25 cellular contexts compared by ENCODE assay signal in genomic region chr1:74247881-74248528, GRCh38. TPM values are rescaled to one million over a fixed set of nuclear protein-coding genes. Genes with fewer than 3 reads are reported as not detected.
"Had no signal": no experiment of that assay in that cellular context is flagged by ENCODE, and none has a peak within 500 bp of the region (broad histone marks: within the 10 kb centered on the region; RNA-seq: fewer than 3 reads in every experiment).

No MANE protein-coding gene starts in this region.

- H3K4me1 Mint-ChIP-seq: activated B cell treated with CpG ODN at 0.5 μM for 24 hours; activated CD8-positive, alpha-beta memory T cell treated with anti-CD3 and anti-CD28 coated beads, Interleukin-2, amount 10 ng/mL, durations not matched to agents 7 days and 5 days; activated naive CD4-positive, alpha-beta T cell treated with anti-CD3 and anti-CD28 coated beads, Interleukin-2, amount 10 ng/mL, durations not matched to agents 7 days and 5 days had no signal

- H3K27me3 Mint-ChIP-seq: activated B cell treated with CpG ODN at 0.5 μM for 24 hours; activated CD8-positive, alpha-beta memory T cell treated with anti-CD3 and anti-CD28 coated beads, Interleukin-2, amount 10 ng/mL, durations not matched to agents 7 days and 5 days; activated CD8-positive, alpha-beta T cell treated with anti-CD3 and anti-CD28 coated beads for 36 hours; activated naive CD4-positive, alpha-beta T cell treated with anti-CD3 and anti-CD28 coated beads, Interleukin-2, amount 10 ng/mL, durations not matched to agents 7 days and 5 days; dendritic cell treated with granulocyte-macrophage colony-stimulating factor and Interleukin-4, amounts not matched to agents 40 ng/mL and 50 ng/mL, for 4 days; natural killer cell treated with Interleukin-12 subunit alpha and Interleukin-12 subunit beta and Interleukin-15 and Interleukin-18, amount 100 ng/mL, for 72 hours; type B pancreatic cell had no signal

- H3K4me1 ChIP-seq: vagina had no signal

- DNase-seq: activated B cell treated with CpG ODN at 0.5 μM for 24 hours; activated CD4-positive, alpha-beta T cell treated with anti-CD3 and anti-CD28 coated beads, Interleukin-2, amount 50 U/mL, for 1 hour; activated CD8-positive, alpha-beta memory T cell treated with anti-CD3 and anti-CD28 coated beads, Interleukin-2, amount 10 ng/mL, durations not matched to agents 7 days and 5 days; activated CD8-positive, alpha-beta T cell treated with anti-CD3 and anti-CD28 coated beads for 36 hours; activated naive CD4-positive, alpha-beta T cell treated with anti-CD3 and anti-CD28 coated beads, Interleukin-2, amount 10 ng/mL, durations not matched to agents 7 days and 5 days; activated T-cell treated with anti-CD3 and anti-CD28 coated beads, Interleukin-2, amount 50 U/mL, for 48 hours; amniotic stem cell; brain microvascular endothelial cell; caudate nucleus; islet precursor cell; left colon; mesendoderm; small intestine; stimulated activated CD4-positive, alpha-beta T cell treated with anti-CD3 and anti-CD28 coated beads, Interleukin-1b, Interleukin-23, amount 100 ng/mL, for 48 hours; stimulated activated naive CD4-positive, alpha-beta T cell treated with Interleukin-2 at 50 U/mL for 16 hours; T-helper 1 cell had no signal

- H3K36me3 ChIP-seq: brain microvascular endothelial cell, thoracic aorta, vagina had no signal

- H3K27ac Mint-ChIP-seq: activated B cell treated with CpG ODN at 0.5 μM for 24 hours; activated CD8-positive, alpha-beta memory T cell treated with anti-CD3 and anti-CD28 coated beads, Interleukin-2, amount 10 ng/mL, durations not matched to agents 7 days and 5 days; activated CD8-positive, alpha-beta T cell treated with anti-CD3 and anti-CD28 coated beads for 36 hours; activated naive CD4-positive, alpha-beta T cell treated with anti-CD3 and anti-CD28 coated beads, Interleukin-2, amount 10 ng/mL, durations not matched to agents 7 days and 5 days; dendritic cell treated with granulocyte-macrophage colony-stimulating factor and Interleukin-4, amounts not matched to agents 40 ng/mL and 50 ng/mL, for 4 days; natural killer cell treated with Interleukin-12 subunit alpha and Interleukin-12 subunit beta and Interleukin-15 and Interleukin-18, amount 100 ng/mL, for 72 hours; T-helper 2 cell treated with Interferon-gamma antibody and Interleukin-4, amounts not matched to agents 5 μg/mL and 100 μg/mL, for 36 hours; type B pancreatic cell had no signal

- H3K9me3 Mint-ChIP-seq: activated CD8-positive, alpha-beta T cell treated with anti-CD3 and anti-CD28 coated beads for 36 hours; natural killer cell treated with Interleukin-12 subunit alpha and Interleukin-12 subunit beta and Interleukin-15 and Interleukin-18, amount 100 ng/mL, for 72 hours; T-helper 2 cell treated with Interferon-gamma antibody and Interleukin-4, amounts not matched to agents 5 μg/mL and 100 μg/mL, for 36 hours had no signal

- H3K4me3 Mint-ChIP-seq: activated B cell treated with CpG ODN at 0.5 μM for 24 hours; activated CD8-positive, alpha-beta memory T cell treated with anti-CD3 and anti-CD28 coated beads, Interleukin-2, amount 10 ng/mL, durations not matched to agents 7 days and 5 days; activated CD8-positive, alpha-beta T cell treated with anti-CD3 and anti-CD28 coated beads for 36 hours; activated naive CD4-positive, alpha-beta T cell treated with anti-CD3 and anti-CD28 coated beads, Interleukin-2, amount 10 ng/mL, durations not matched to agents 7 days and 5 days; dendritic cell treated with granulocyte-macrophage colony-stimulating factor and Interleukin-4, amounts not matched to agents 40 ng/mL and 50 ng/mL, for 4 days; natural killer cell treated with Interleukin-12 subunit alpha and Interleukin-12 subunit beta and Interleukin-15 and Interleukin-18, amount 100 ng/mL, for 72 hours; T-helper 2 cell treated with Interferon-gamma antibody and Interleukin-4, amounts not matched to agents 5 μg/mL and 100 μg/mL, for 36 hours; type B pancreatic cell had no signal

- H3K27ac ChIP-seq: brain microvascular endothelial cell, hepatocyte, thoracic aorta, vagina had no signal

- H3K27me3 ChIP-seq: brain microvascular endothelial cell, hepatocyte, vagina had no signal

- H3K36me3 Mint-ChIP-seq: activated CD8-positive, alpha-beta memory T cell treated with anti-CD3 and anti-CD28 coated beads, Interleukin-2, amount 10 ng/mL, durations not matched to agents 7 days and 5 days; activated naive CD4-positive, alpha-beta T cell treated with anti-CD3 and anti-CD28 coated beads, Interleukin-2, amount 10 ng/mL, durations not matched to agents 7 days and 5 days; natural killer cell treated with Interleukin-12 subunit alpha and Interleukin-12 subunit beta and Interleukin-15 and Interleukin-18, amount 100 ng/mL, for 72 hours; type B pancreatic cell had no signal

- H3K4me3 ChIP-seq: hepatocyte, lung, thoracic aorta, vagina had no signal

- ATAC-seq: activated CD8-positive, alpha-beta memory T cell treated with anti-CD3 and anti-CD28 coated beads, Interleukin-2, amount 10 ng/mL, durations not matched to agents 7 days and 5 days; activated CD8-positive, alpha-beta T cell treated with anti-CD3 and anti-CD28 coated beads for 36 hours; left colon; natural killer cell treated with Interleukin-12 subunit alpha and Interleukin-12 subunit beta and Interleukin-15 and Interleukin-18, amount 100 ng/mL, for 72 hours; sciatic nerve had no signal

- H3K9me3 ChIP-seq: thoracic aorta, vagina had no signal

RNA-seq across cellular contexts. Expression of gene TNNI3K, which starts 12.8 kb away (rescaled TPM):
- total RNA-seq: activated B cell treated with CpG ODN at 0.5 μM for 24 hours; activated CD8-positive, alpha-beta memory T cell treated with anti-CD3 and anti-CD28 coated beads, Interleukin-2, amount 10 ng/mL, durations not matched to agents 7 days and 5 days; hepatocyte; lung; natural killer cell treated with Interleukin-12 subunit alpha and Interleukin-12 subunit beta and Interleukin-15 and Interleukin-18, amount 100 ng/mL, for 72 hours; vagina had no signal
- polyA plus RNA-seq: hepatocyte had no signal

RNA-seq across cellular contexts. Expression of gene LRRIQ3, which starts 50.0 kb away (rescaled TPM):
- total RNA-seq: vagina had no signal
- polyA plus RNA-seq: hepatocyte had no signal
